ENCODE assay signal across 1 cellular context in the genomic region with DNA sequence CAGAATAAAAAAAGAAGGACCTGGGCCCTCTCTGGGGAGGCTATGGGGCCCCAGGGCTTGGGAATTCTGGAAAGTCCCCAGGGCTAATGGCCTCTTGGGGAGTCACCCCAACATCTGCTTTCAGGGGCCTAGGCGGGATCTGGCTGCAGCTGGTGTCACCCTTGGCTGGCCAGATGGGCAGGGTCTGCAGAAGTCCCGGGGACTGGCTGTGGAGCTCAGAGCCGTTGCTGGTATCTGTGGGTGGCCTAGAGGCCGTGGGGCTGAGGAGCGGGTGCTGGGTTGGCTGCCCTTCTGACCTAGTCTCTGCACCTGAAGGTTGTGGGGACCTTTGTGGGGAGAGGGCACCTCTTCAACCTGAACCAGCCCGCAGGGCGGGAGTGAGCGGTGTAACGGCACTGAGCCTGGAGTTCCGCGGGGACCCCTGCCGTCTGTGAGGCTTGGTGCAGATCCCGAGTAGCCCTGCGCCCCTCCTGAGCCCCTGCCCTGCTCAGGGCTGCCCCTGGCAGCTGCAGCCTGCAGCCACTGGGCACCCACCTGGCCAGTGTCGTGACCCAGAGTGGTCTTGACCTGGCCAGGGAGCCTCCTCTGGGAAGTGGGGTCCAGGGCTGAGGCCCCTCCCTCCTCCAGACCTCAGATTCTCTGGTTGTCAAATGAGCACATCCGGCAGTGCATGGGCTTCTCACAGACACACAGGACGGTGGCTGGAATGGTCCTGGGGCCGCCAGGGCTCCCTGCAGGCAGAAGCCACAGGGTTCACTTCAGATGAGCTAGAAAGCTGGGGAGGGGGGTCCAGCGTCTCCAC.
TF ChIP-seq lines count a peak whose summit lies in the region.

No MANE protein-coding gene starts in this region.

TF ChIP-seq in HepG2, 621 proteins besides CTCF, POLR2A, EP300 and RAD21:
- TF ChIP-seq ZNF414 (CRISPR knock-in tag; IDR thresholded peaks at IDR 0.05): no peak
- TF ChIP-seq BRF2 (CRISPR knock-in tag; IDR thresholded peaks at IDR 0.05): no peak
- TF ChIP-seq, protein P1, sequence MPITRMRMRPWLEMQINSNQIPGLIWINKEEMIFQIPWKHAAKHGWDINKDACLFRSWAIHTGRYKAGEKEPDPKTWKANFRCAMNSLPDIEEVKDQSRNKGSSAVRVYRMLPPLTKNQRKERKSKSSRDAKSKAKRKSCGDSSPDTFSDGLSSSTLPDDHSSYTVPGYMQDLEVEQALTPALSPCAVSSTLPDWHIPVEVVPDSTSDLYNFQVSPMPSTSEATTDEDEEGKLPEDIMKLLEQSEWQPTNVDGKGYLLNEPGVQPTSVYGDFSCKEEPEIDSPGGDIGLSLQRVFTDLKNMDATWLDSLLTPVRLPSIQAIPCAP (CRISPR knock-in tag; IDR thresholded peaks at IDR 0.05; ENCODE audit: low read depth): no peak
- no peak for TF ChIP-seq ZNF432 (CRISPR knock-in tag; IDR thresholded peaks at IDR 0.05; ENCODE audit: borderline replicate concordance)
TF ChIP-seq in HepG2: peak in this region for 0.
